8 cellular contexts compared by ENCODE assay signal in genomic region chr16:28974437-28975157, GRCh38. TPM values are rescaled to one million over a fixed set of nuclear protein-coding genes. Genes with fewer than 3 reads are reported as not detected.
DNase-seq lines count a peak whose midpoint lies in the region; ATAC-seq and TF ChIP-seq lines count a peak whose summit lies in the region.

Gene SPNS1, plus strand, starts transcription at chr16:28974778. Its CDS starts 374 bp downstream, at chr16:28975152.

- peak; percentile 89 for ATAC-seq in HG03432 (IDR thresholded peaks at IDR 0.05; ENCODE audit: unreplicated experiment)

- DNase-seq in AG09319 (ENCODE audit: extremely low read depth, low read depth) (peak; percentile 93), NCI-H510A treated with DMSO at 0.1 percent for 48 hours (lab: John Stamatoyannopoulos, UW) (peak; percentile 95), choroid plexus epithelial cell (ENCODE audit: low read depth) (peak; percentile 98), kidney epithelial cell (ENCODE audit: low read depth) (peak; percentile 86)
- DNase-seq in activated CD4-positive, alpha-beta T cell treated with anti-CD3 and anti-CD28 coated beads for 24 hours (ENCODE audit: low read depth in 2 of 2): peak; percentile 88 to 90
- DNase-seq in stimulated activated CD4-positive, alpha-beta T cell treated with anti-CD3 and anti-CD28 coated beads, Interleukin-15, amount 100 ng/mL, for 48 hours (ENCODE audit: low read depth in 2 of 2): peak; percentile 93 to 94

- H3K27me3 ChIP-seq in kidney epithelial cell (ENCODE audit: control insufficient read depth, insufficient read depth, low read length): no peaks in the 10 kb centered on the region

- H3K4me3 ChIP-seq in choroid plexus epithelial cell (ENCODE audit: low read depth, low read length) (peak within 1 kb of the TSS; percentile 99), kidney epithelial cell (ENCODE audit: low read depth, low read length) (peak within 1 kb of the TSS; percentile 87)

- TF ChIP-seq CTCF in AG09319 (IDR thresholded peaks at IDR 0.05; ENCODE audit: low read depth, low read length) (no peak), choroid plexus epithelial cell (conservative IDR thresholded peaks at IDR 0.05; ENCODE audit: low read depth, low read length) (no peak), kidney epithelial cell (IDR thresholded peaks at IDR 0.05; ENCODE audit: insufficient read depth, low read length, poor library complexity, severe bottlenecking) (no peak)

- no peaks in the 10 kb centered on the region for H3K36me3 ChIP-seq in kidney epithelial cell (ENCODE audit: control insufficient read depth, insufficient read depth, low read length)

- TF ChIP-seq POLR2A in GM19099 (IDR thresholded peaks at IDR 0.05; ENCODE audit: extremely low read depth, insufficient read length, low read depth): peak; percentile 85

RNA-seq across cellular contexts. Expression of gene SPNS1, which starts in this region (rescaled TPM):
- 77.2 and 115 TPM in 2 replicates for total RNA-seq in kidney epithelial cell

Comparison
In these comparisons a context has a peak if more than half of its experiments do, and no peak if none do; other contexts are left out.
1. Peak in every context shown above with its lines: DNase-seq, ATAC-seq and H3K4me3 ChIP-seq.